ENCODE assay signal across 18 cellular contexts in the genomic region with DNA sequence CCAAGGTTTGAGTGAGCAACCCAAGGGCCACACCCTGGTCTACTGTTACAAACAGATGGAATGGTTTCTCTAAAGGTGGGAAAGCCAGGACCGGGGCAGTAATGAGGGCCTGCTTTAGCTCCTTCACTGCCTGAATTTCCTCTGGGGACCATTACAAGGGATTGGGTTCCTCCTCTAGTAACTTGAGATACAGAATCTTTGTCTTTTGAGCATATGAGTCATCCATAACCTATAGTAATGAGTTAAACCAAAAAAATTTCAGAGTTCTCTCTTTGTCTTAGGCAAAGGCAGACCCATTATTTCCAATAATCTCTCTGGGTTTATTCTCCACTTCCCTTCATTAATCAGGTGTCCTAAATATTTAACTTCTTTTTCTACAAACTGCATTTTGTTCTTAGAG.
DNase-seq lines count a peak whose midpoint lies in the region; ATAC-seq and TF ChIP-seq lines count a peak whose summit lies in the region.
"Had no signal": no experiment of that assay in that cellular context is flagged by ENCODE, and none has a peak within 500 bp of the region (broad histone marks: within the 10 kb centered on the region; RNA-seq: fewer than 3 reads in every experiment).

No MANE protein-coding gene starts in this region.

- no peak overlapping the region for H2AFZ ChIP-seq in PC-9

- H3K36me3 ChIP-seq in HEK293 (ENCODE audit: control insufficient read depth in 2 of 2, insufficient read depth in 1 of 2, low read length in 2 of 2) (no peaks in the 10 kb centered on the region), PC-9 (ENCODE audit: low read depth) (no peaks in the 10 kb centered on the region)

- H3K4me1 ChIP-seq in HEK293 (ENCODE audit: control insufficient read depth, insufficient read depth, low read length) (no peaks in the 10 kb centered on the region), PC-9 (replicated peaks; ENCODE audit: insufficient read depth) (peaks cover 58% of the 10 kb centered on the region), foreskin keratinocyte (peaks cover 35% of the 10 kb centered on the region), right cardiac atrium (ENCODE audit: control insufficient read depth, insufficient read depth, low read length) (no peaks in the 10 kb centered on the region)

- no peak overlapping the region for H3K4me3 ChIP-seq in HEK293 (ENCODE audit: low read depth, low read length)
- H3K4me3 ChIP-seq in PC-9: no peak overlapping the region
- no peak overlapping the region for H3K4me3 ChIP-seq in astrocyte of the spinal cord (ENCODE audit: low read depth, low read length)
- no peak overlapping the region for H3K4me3 ChIP-seq in right cardiac atrium (ENCODE audit: low read length)
- H3K4me3 ChIP-seq: SK-N-MC had no signal

- 91% methylated on average over 1 of the region's 1 CpG for WGBS in right cardiac atrium

- DNase-seq in PC-9 (no peak), astrocyte of the spinal cord (ENCODE audit: low read depth, low spot score) (peak; percentile 50), foreskin keratinocyte (peak in 1 of 2 donors; percentile 53), NCI-H2227 (lab: John Stamatoyannopoulos, UW; ENCODE audit: unreplicated experiment) (no peak), right cardiac atrium (no peak)
- no peak for DNase-seq in stimulated activated naive CD8-positive, alpha-beta T cell treated with anti-CD3 and anti-CD28 coated beads, Interleukin-15, Interleukin-2, amounts not matched to agents 100 U/mL and 50 U/mL, for 24 hours
- DNase-seq: Caco-2; CD4-positive, CD25-positive, alpha-beta regulatory T cell; DMS153; KBM-7; NCI-H1105 treated with DMSO at 0.1 percent for 48 hours; NCI-H187 treated with DMSO at 0.1 percent for 48 hours; NCI-H446 treated with DMSO at 0.1 percent for 48 hours; NCI-H748 treated with DMSO at 0.1 percent for 48 hours; T-helper 1 cell had no signal

- H3K9me3 ChIP-seq in HEK293 (ENCODE audit: control insufficient read depth, insufficient read depth, low read depth, low read length): no peaks in the 10 kb centered on the region
- 0 out of 2 replicates have a peak, but pooled peaks cover 3% of the 10 kb centered on the region for H3K9me3 ChIP-seq in PC-9 (ENCODE audit: insufficient read depth, low read depth)
- H3K9me3 ChIP-seq in right cardiac atrium (ENCODE audit: control insufficient read depth, low read length): no peaks in the 10 kb centered on the region
- H3K9me3 ChIP-seq: Caco-2 had no signal

- H3K27me3 ChIP-seq in PC-9 (ENCODE audit: insufficient read depth, low read depth) (no peaks in the 10 kb centered on the region), foreskin keratinocyte (no peaks in the 10 kb centered on the region), right cardiac atrium (ENCODE audit: control insufficient read depth, insufficient read depth) (no peaks in the 10 kb centered on the region)

- TF ChIP-seq CTCF in HEK293 (tag by site-specific recombination; IDR thresholded peaks at IDR 0.05) (no peak), PC-9 (conservative IDR thresholded peaks at IDR 0.05) (no peak), astrocyte of the spinal cord (IDR thresholded peaks at IDR 0.05; ENCODE audit: low read depth, low read length) (no peak), foreskin keratinocyte (conservative IDR thresholded peaks at IDR 0.05) (no peak)

- no peaks in the 10 kb centered on the region for H3K9me2 ChIP-seq in PC-9 (ENCODE audit: insufficient read depth)

- no peak overlapping the region for H3K27ac ChIP-seq in HEK293 (ENCODE audit: extremely low read depth, low read depth, low read length)
- H3K27ac ChIP-seq in PC-9: no peak overlapping the region
- H3K27ac ChIP-seq in foreskin keratinocyte: peak overlapping the region; percentile 71
- H3K27ac ChIP-seq in right cardiac atrium (ENCODE audit: low read length): no peak overlapping the region
- H3K27ac ChIP-seq: SK-N-MC had no signal

- peak; percentile 51 for ATAC-seq in foreskin keratinocyte
- no peak for ATAC-seq in stimulated activated naive CD8-positive, alpha-beta T cell treated with anti-CD3 and anti-CD28 coated beads, Interleukin-15, Interleukin-2, amounts not matched to agents 100 U/mL and 50 U/mL, for 24 hours
- ATAC-seq in right cardiac atrium: no peak
- ATAC-seq: Right ventricle myocardium inferior had no signal

- CTCF ChIA-PET in HEK293 (lab: Yijun Ruan, JAX): no interaction called here
- CTCF ChIA-PET in PC-9 (lab: Charles Lee): interaction anchor here (0.6 kb wide), 1 partner anchor 410 kb away, joined by 3 read pairs; no protein-coding TSS in a partner anchor

- no peaks in the 10 kb centered on the region for H3K79me2 ChIP-seq in PC-9 (ENCODE audit: low read depth)

- POLR2A ChIA-PET in HEK293 (lab: Yijun Ruan, JAX): no interaction called here
- POLR2A ChIA-PET in PC-9 (lab: Charles Lee; ENCODE audit: unreplicated experiment): no interaction called here

- H3F3A ChIP-seq in PC-9 (ENCODE audit: insufficient read depth, low read depth): peaks cover 12% of the 10 kb centered on the region; the same call in 1 of the 2 replicates

- 0 out of 2 replicates have a peak overlapping the region, but pooled peaks have one; percentile 14 for H3K4me2 ChIP-seq in PC-9

- H4K20me1 ChIP-seq in PC-9 (ENCODE audit: insufficient read depth): no peaks in the 10 kb centered on the region

- BruUV-seq in PC-9 (replicated peaks; lab: Mats Ljungman, UMichigan): no TSS peak

- in situ Hi-C loops in astrocyte of the spinal cord (cut with HindIII; ENCODE audit: low sequenced_read_pairs): no loop called here

- intact Hi-C loops in PC-9 (cut with micrococcal nuclease; ENCODE audit: unreplicated experiment) (loop anchor here (5.0 to 10.0 kb wide), 2 partner anchors 34 to 261 kb away; no protein-coding TSS in a partner anchor), right cardiac atrium (cut with DNase I) (no loop called here)

TF ChIP-seq in HEK293, 187 proteins besides CTCF, POLR2A, EP300 and RAD21:
- TF ChIP-seq SCRT2 (tag by site-specific recombination; IDR thresholded peaks at IDR 0.05) (peak; percentile 59; the same call in 1 of the 2 replicates), ZNF785 (tag by site-specific recombination; IDR thresholded peaks at IDR 0.05) (no peak), ZNF19 (tag by site-specific recombination; IDR thresholded peaks at IDR 0.05; ENCODE audit: low read depth) (no peak)
